In the genomic region with DNA sequence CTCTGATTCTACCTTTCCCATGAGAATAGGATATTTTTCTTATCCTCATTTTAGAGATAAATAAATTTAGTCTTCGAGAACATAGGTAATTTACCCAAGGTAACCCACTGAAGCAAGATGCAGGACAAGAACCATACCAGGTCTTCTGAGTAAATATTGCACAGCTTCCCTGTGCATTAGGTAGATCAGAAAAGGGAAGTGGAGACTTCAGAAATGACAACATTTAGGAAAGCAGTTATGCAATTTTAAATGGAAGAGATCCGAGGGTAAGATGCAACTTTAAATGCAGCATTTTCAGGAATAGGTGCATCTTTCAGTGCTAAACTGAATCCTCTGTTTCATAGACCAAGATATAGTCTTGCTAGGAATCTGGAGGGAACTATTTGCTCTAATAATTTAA, we compare ENCODE assay signal across 25 cellular contexts.
DNase-seq lines count a peak whose midpoint lies in the region; ATAC-seq and TF ChIP-seq lines count a peak whose summit lies in the region.
"Had no signal": no experiment of that assay in that cellular context is flagged by ENCODE, and none has a peak within 500 bp of the region (broad histone marks: within the 10 kb centered on the region; RNA-seq: fewer than 3 reads in every experiment).

No MANE protein-coding gene starts in this region.

- peak overlapping the region in 6 of 7 donors; percentile 25 to 79 (median 46) for H3K27ac Mint-ChIP-seq in CD14-positive monocyte
- peak overlapping the region in 1 of 9 donors; percentile 69 for H3K27ac Mint-ChIP-seq in naive thymus-derived CD4-positive, alpha-beta T cell
- H3K27ac Mint-ChIP-seq: activated naive CD8-positive, alpha-beta T cell treated with anti-CD3 and anti-CD28 coated beads, Interleukin-2, amount 50 U/mL, for 24 hours; activated T-helper 1 cell treated with anti-CD3 and anti-CD28 coated beads, Interleukin-12 subunit alpha, Interleukin-12 subunit beta, Interleukin-2, Interleukin-4 antibody, amounts not matched to agents 30 ng/mL and 10 ng/mL and 1 ng/mL, durations not matched to agents 14 hours and 24 hours and 36 hours; stimulated activated naive CD8-positive, alpha-beta T cell treated with anti-CD3 and anti-CD28 coated beads, Interleukin-15, Interleukin-2, amounts not matched to agents 100 ng/mL and 50 ng/mL, for 24 hours had no signal

- no peaks in the 10 kb centered on the region for H3K9me3 Mint-ChIP-seq in CD14-positive monocyte
- H3K9me3 Mint-ChIP-seq in activated T-cell treated with anti-CD3 and anti-CD28 coated beads, Interleukin-2, amount 50 U/mL, for 4 hours: no peaks in the 10 kb centered on the region
- peaks cover 0 to 4% (median 0%) of the 10 kb centered on the region in 11 donors for H3K9me3 Mint-ChIP-seq in naive thymus-derived CD4-positive, alpha-beta T cell
- H3K9me3 Mint-ChIP-seq: activated T-helper 1 cell treated with anti-CD3 and anti-CD28 coated beads, Interleukin-12 subunit alpha, Interleukin-12 subunit beta, Interleukin-2, Interleukin-4 antibody, amounts not matched to agents 30 ng/mL and 10 ng/mL and 1 ng/mL, durations not matched to agents 14 hours and 24 hours and 36 hours; CD4-positive, alpha-beta memory T cell had no signal

- TF ChIP-seq CTCF in CD14-positive monocyte (IDR thresholded peaks at IDR 0.05) (no peak), HL-60 (IDR thresholded peaks at IDR 0.05; ENCODE audit: insufficient read depth, low read length) (no peak), stomach (IDR thresholded peaks at IDR 0.05) (no peak)

- ATAC-seq in GM21360 (IDR thresholded peaks at IDR 0.05; ENCODE audit: unreplicated experiment): peak; percentile 33
- ATAC-seq in activated T-cell treated with anti-CD3 and anti-CD28 coated beads, Interleukin-2, amount 50 U/mL, for 4 hours: no peak
- no peak for ATAC-seq in naive thymus-derived CD4-positive, alpha-beta T cell
- ATAC-seq: A549; activated naive CD8-positive, alpha-beta T cell treated with anti-CD3 and anti-CD28 coated beads, Interleukin-2, amount 50 U/mL, for 24 hours; HepG2; left lobe of liver; mucosa of descending colon; right cardiac atrium; upper lobe of right lung had no signal

- no peak for TF ChIP-seq EP300 in stomach (IDR thresholded peaks at IDR 0.05)

- H3K9me3 ChIP-seq in stomach: no peaks in the 10 kb centered on the region
- H3K9me3 ChIP-seq in naive thymus-derived CD4-positive, alpha-beta T cell (ENCODE audit: control insufficient read depth in 2 of 3, low read length in 3 of 3): no peaks in the 10 kb centered on the region
- H3K9me3 ChIP-seq: A549, mucosa of descending colon, Peyer's patch, upper lobe of right lung had no signal

- POLR2A ChIA-PET in naive thymus-derived CD4-positive, alpha-beta T cell (lab: Charles Lee): interaction anchor here (1.1 kb wide), 1 partner anchor 15 kb away, joined by 4 read pairs; no protein-coding TSS in a partner anchor

- DNase-seq in CD14-positive monocyte (ENCODE audit: low spot score) (no peak), HL-60 (ENCODE audit: low read depth in 1 of 2, low spot score in 1 of 2) (peak in 1 of 2 experiments; percentile 68), SKM-1 (lab: John Stamatoyannopoulos, UW; ENCODE audit: unreplicated experiment) (peak; percentile 80), stomach (no peak), NCI-H2107 (lab: John Stamatoyannopoulos, UW) (no peak)
- DNase-seq in activated T-cell treated with anti-CD3 and anti-CD28 coated beads, Interleukin-2, amount 50 U/mL, for 4 hours: no peak
- no peak for DNase-seq in naive thymus-derived CD4-positive, alpha-beta T cell
- DNase-seq: activated naive CD8-positive, alpha-beta T cell treated with anti-CD3 and anti-CD28 coated beads, Interleukin-2, amount 50 U/mL, for 24 hours; CD4-positive, alpha-beta memory T cell; dermis blood vessel endothelial cell; DMS79 treated with DMSO at 0.1 percent for 48 hours; H7; mucosa of descending colon; NCI-H1048; NCI-H526; Peyer's patch; right cardiac atrium; SW 1271; upper lobe of right lung had no signal

- H3K27ac ChIP-seq in HL-60 (replicated peaks) (peak overlapping the region; percentile 78), stomach (peak overlapping the region in 1 of 5 donors; percentile 48)
- H3K27ac ChIP-seq in naive thymus-derived CD4-positive, alpha-beta T cell (ENCODE audit: low read depth, low read length): no peak overlapping the region
- H3K27ac ChIP-seq: upper lobe of right lung had no signal

- intact Hi-C loops in CD14-positive monocyte (cut with micrococcal nuclease) (no loop called here), stomach (cut with DNase I; ENCODE audit: low total_unique reads) (no loop called here)
- intact Hi-C loops in naive thymus-derived CD4-positive, alpha-beta T cell (cut with micrococcal nuclease): no loop called here

- peaks cover 50% of the 10 kb centered on the region for H3K4me1 Mint-ChIP-seq in CD14-positive monocyte
- H3K4me1 Mint-ChIP-seq in activated T-cell treated with anti-CD3 and anti-CD28 coated beads, Interleukin-2, amount 50 U/mL, for 4 hours (ENCODE audit: low read depth): peaks cover 64% of the 10 kb centered on the region
- H3K4me1 Mint-ChIP-seq in naive thymus-derived CD4-positive, alpha-beta T cell: peaks cover 19 to 80% (median 65%) of the 10 kb centered on the region in 7 donors

- H3K4me3 Mint-ChIP-seq in CD14-positive monocyte: no peak overlapping the region
- H3K4me3 Mint-ChIP-seq in activated T-cell treated with anti-CD3 and anti-CD28 coated beads, Interleukin-2, amount 50 U/mL, for 4 hours: no peak overlapping the region
- H3K4me3 Mint-ChIP-seq in naive thymus-derived CD4-positive, alpha-beta T cell: no peak overlapping the region
- H3K4me3 Mint-ChIP-seq: activated naive CD8-positive, alpha-beta T cell treated with anti-CD3 and anti-CD28 coated beads, Interleukin-2, amount 50 U/mL, for 24 hours; activated T-helper 1 cell treated with anti-CD3 and anti-CD28 coated beads, Interleukin-12 subunit alpha, Interleukin-12 subunit beta, Interleukin-2, Interleukin-4 antibody, amounts not matched to agents 30 ng/mL and 10 ng/mL and 1 ng/mL, durations not matched to agents 14 hours and 24 hours and 36 hours; stimulated activated naive CD8-positive, alpha-beta T cell treated with anti-CD3 and anti-CD28 coated beads, Interleukin-15, Interleukin-2, amounts not matched to agents 100 ng/mL and 50 ng/mL, for 24 hours had no signal

- no peaks in the 10 kb centered on the region for H3K27me3 Mint-ChIP-seq in CD14-positive monocyte (ENCODE audit: low read depth in 3 of 3)
- H3K27me3 Mint-ChIP-seq in activated T-cell treated with anti-CD3 and anti-CD28 coated beads, Interleukin-2, amount 50 U/mL, for 4 hours (ENCODE audit: low read depth): no peaks in the 10 kb centered on the region
- no peaks in the 10 kb centered on the region for H3K27me3 Mint-ChIP-seq in naive thymus-derived CD4-positive, alpha-beta T cell
- H3K27me3 Mint-ChIP-seq: activated naive CD8-positive, alpha-beta T cell treated with anti-CD3 and anti-CD28 coated beads, Interleukin-2, amount 50 U/mL, for 24 hours; CD4-positive, alpha-beta memory T cell; stimulated activated naive CD8-positive, alpha-beta T cell treated with anti-CD3 and anti-CD28 coated beads, Interleukin-15, Interleukin-2, amounts not matched to agents 100 ng/mL and 50 ng/mL, for 24 hours had no signal

- TF ChIP-seq POLR2A in stomach (IDR thresholded peaks at IDR 0.05): no peak

- WGBS in stomach, 5 donors: 76 to 87% (median 79%) methylated on average over 2 of the region's 2 CpGs

- H3K27me3 ChIP-seq in HL-60 (ENCODE audit: insufficient read depth, poor library complexity, severe bottlenecking): no peaks in the 10 kb centered on the region
- no peaks in the 10 kb centered on the region for H3K27me3 ChIP-seq in stomach
- H3K27me3 ChIP-seq in naive thymus-derived CD4-positive, alpha-beta T cell (ENCODE audit: control insufficient read depth in 2 of 2, insufficient read depth in 2 of 2, low read length in 2 of 2): no peaks in the 10 kb centered on the region
- H3K27me3 ChIP-seq: Peyer's patch, upper lobe of right lung had no signal

- CTCF ChIA-PET in naive thymus-derived CD4-positive, alpha-beta T cell (lab: Charles Lee): interaction anchor here (1.7 kb wide), 1 partner anchor 117 kb away, joined by 4 read pairs; no protein-coding TSS in a partner anchor

- H3K4me3 ChIP-seq in HL-60 (replicated peaks; ENCODE audit: insufficient read depth, low read length): no peak overlapping the region
- H3K4me3 ChIP-seq in stomach: no peak overlapping the region
- H3K4me3 ChIP-seq in naive thymus-derived CD4-positive, alpha-beta T cell (ENCODE audit: low read length): no peak overlapping the region
- H3K4me3 ChIP-seq: A549, mucosa of descending colon, Peyer's patch, upper lobe of right lung had no signal

- H3K4me1 ChIP-seq in stomach: peaks cover 0 to 28% (median 14%) of the 10 kb centered on the region in 4 donors
- H3K4me1 ChIP-seq in naive thymus-derived CD4-positive, alpha-beta T cell (ENCODE audit: control insufficient read depth in 2 of 2, insufficient read depth in 2 of 2, low read length in 2 of 2): peaks cover 26 to 36% of the 10 kb centered on the region in 2 donors

- H3K36me3 Mint-ChIP-seq in CD14-positive monocyte: no peaks in the 10 kb centered on the region
- H3K36me3 Mint-ChIP-seq in activated T-cell treated with anti-CD3 and anti-CD28 coated beads, Interleukin-2, amount 50 U/mL, for 4 hours (ENCODE audit: insufficient read depth): no peaks in the 10 kb centered on the region
- peaks cover 0 to 22% (median 0%) of the 10 kb centered on the region in 5 donors for H3K36me3 Mint-ChIP-seq in naive thymus-derived CD4-positive, alpha-beta T cell

- H3K36me3 ChIP-seq in stomach: no peaks in the 10 kb centered on the region
- no peaks in the 10 kb centered on the region for H3K36me3 ChIP-seq in naive thymus-derived CD4-positive, alpha-beta T cell (ENCODE audit: control insufficient read depth in 2 of 3, insufficient read depth in 3 of 3, low read length in 3 of 3)
- H3K36me3 ChIP-seq: Peyer's patch, upper lobe of right lung had no signal
